In genomic region chr6:156795825-156796224, GRCh38 we compare ENCODE assay signal across 10 cellular contexts. TPM values are rescaled to one million over a fixed set of nuclear protein-coding genes. Genes with fewer than 3 reads are reported as not detected.
A peak's percentile ranks its signal among the peaks of the same experiment; 100 is the strongest.
DNase-seq lines count a peak whose midpoint lies in the region; ATAC-seq and TF ChIP-seq lines count a peak whose summit lies in the region.
"Had no signal": no experiment of that assay in that cellular context is flagged by ENCODE, and none has a peak within 500 bp of the region (broad histone marks: within the 10 kb centered on the region; RNA-seq: fewer than 3 reads in every experiment).

No MANE protein-coding gene starts in this region.

- H3K9me3 ChIP-seq in breast epithelium (no peaks in the 10 kb centered on the region), thyroid gland (no peaks in the 10 kb centered on the region)

- no peaks in the 10 kb centered on the region for H3F3A ChIP-seq in GM23338 (replicated peaks; ENCODE audit: low read depth)

- H3K9me2 ChIP-seq in GM23338 (ENCODE audit: insufficient read depth): no peaks in the 10 kb centered on the region

- H3K27ac ChIP-seq in GM23338 (ENCODE audit: low read depth) (peak overlapping the region; percentile 57; the same call in 1 of the 2 replicates), breast epithelium (no peak overlapping the region), thyroid gland (peak overlapping the region in 1 of 3 donors; percentile 37)

- H4K20me1 ChIP-seq in GM23338 (replicated peaks; ENCODE audit: insufficient read depth): peaks cover 38% of the 10 kb centered on the region

- peaks cover 5% of the 10 kb centered on the region; the same call in 2 of the 3 replicates for H3K36me3 Mint-ChIP-seq in GM23338 (ENCODE audit: low read depth)
- H3K36me3 Mint-ChIP-seq in mesothelial cell of epicardium: peaks cover 3% of the 10 kb centered on the region

- TF ChIP-seq POLR2A in breast epithelium (IDR thresholded peaks at IDR 0.05) (no peak), thyroid gland (IDR thresholded peaks at IDR 0.05) (no peak)

- POLR2A ChIA-PET in AG04449 (lab: Yijun Ruan, JAX): no interaction called here

- H3K9me3 Mint-ChIP-seq in GM23338 (no peaks in the 10 kb centered on the region; the same call in 2 of the 3 replicates), mesothelial cell of epicardium (no peaks in the 10 kb centered on the region)

- TF ChIP-seq CTCF in AG04449 (IDR thresholded peaks at IDR 0.05; ENCODE audit: insufficient read depth, low read length, missing control alignments) (no peak), GM23338 (conservative IDR thresholded peaks at IDR 0.05; ENCODE audit: low read depth in 2 of 2) (no peak), breast epithelium (IDR thresholded peaks at IDR 0.05) (no peak), mesothelial cell of epicardium (IDR thresholded peaks at IDR 0.05; ENCODE audit: unreplicated experiment) (no peak), thyroid gland (IDR thresholded peaks at IDR 0.05) (no peak)

- H3K4me2 ChIP-seq in GM23338: no peak overlapping the region

- CTCF ChIA-PET in AG04449 (lab: Yijun Ruan, JAX): no interaction called here

- WGBS in thyroid gland, 2 donors: 75 to 82% methylated on average over 9 of the region's 9 CpGs

- H3K4me3 Mint-ChIP-seq in GM23338 (no peak overlapping the region), mesothelial cell of epicardium (peak overlapping the region; percentile 34)

- H3K4me3 ChIP-seq in AG04449 (ENCODE audit: low read depth, low read length) (peak overlapping the region; percentile 29), GM23338 (no peak overlapping the region), breast epithelium (peak overlapping the region; percentile 20 to 47 (median 23)), thyroid gland (replicated peaks in 1 of 3) (no peak overlapping the region)

- peak; percentile 12; the same call in 1 of the 3 replicates for ATAC-seq in GM23338

- H3K27me3 ChIP-seq in GM23338 (ENCODE audit: insufficient read depth) (no peaks in the 10 kb centered on the region), breast epithelium (no peaks in the 10 kb centered on the region), thyroid gland (no peaks in the 10 kb centered on the region)

- peak overlapping the region; percentile 53; the same call in 1 of the 2 replicates for H3K27ac Mint-ChIP-seq in GM23338
- H3K27ac Mint-ChIP-seq in mesothelial cell of epicardium: peak overlapping the region; percentile 54

- H3K4me1 Mint-ChIP-seq in GM23338 (peaks cover 57% of the 10 kb centered on the region), mesothelial cell of epicardium (peaks cover 45% of the 10 kb centered on the region)

- peaks cover 100% of the 10 kb centered on the region for H3K79me2 ChIP-seq in GM23338 (replicated peaks; ENCODE audit: insufficient read depth)

- H2AFZ ChIP-seq in GM23338: no peak overlapping the region

- H3K36me3 ChIP-seq in GM23338 (ENCODE audit: insufficient read depth): no peaks in the 10 kb centered on the region
- no peaks in the 10 kb centered on the region for H3K36me3 ChIP-seq in breast epithelium
- no peaks in the 10 kb centered on the region for H3K36me3 ChIP-seq in thyroid gland

- DNase-seq in AG04449 (ENCODE audit: low read depth, low spot score) (no peak), GM23338 (ENCODE audit: low spot score) (no peak), breast epithelium (ENCODE audit: low spot score in 2 of 2) (no peak), mesothelial cell of epicardium (ENCODE audit: low spot score in 2 of 2, unreplicated experiment in 2 of 2) (no peak), thyroid gland (no peak), HUDEP-2 (lab: John Stamatoyannopoulos, UW; ENCODE audit: unreplicated experiment in 76 of 76) (no peak), OCI-M2 (lab: John Stamatoyannopoulos, UW; ENCODE audit: unreplicated experiment) (no peak)
- DNase-seq in stimulated activated naive CD4-positive, alpha-beta T cell (lab: John Stamatoyannopoulos, UW): no peak
- DNase-seq: activated gamma-delta T cell, Calu3 had no signal

- H3K4me1 ChIP-seq in GM23338 (ENCODE audit: insufficient read depth): peaks cover 42% of the 10 kb centered on the region
- H3K4me1 ChIP-seq in breast epithelium: peaks cover 0 to 20% of the 10 kb centered on the region in 2 donors
- H3K4me1 ChIP-seq in thyroid gland: peaks cover 38 to 57% of the 10 kb centered on the region in 2 donors

- H3K27me3 Mint-ChIP-seq in GM23338 (ENCODE audit: insufficient read depth, low read depth, poor library complexity) (peaks cover 15% of the 10 kb centered on the region), mesothelial cell of epicardium (ENCODE audit: low read depth) (no peaks in the 10 kb centered on the region)

- intact Hi-C loops in breast epithelium (cut with DNase I; ENCODE audit: low total_unique reads): no loop called here
- intact Hi-C loops in thyroid gland (cut with DNase I): no loop called here

TF ChIP-seq in GM23338, 12 proteins besides CTCF, POLR2A, EP300 and RAD21:
- TF ChIP-seq EZH2 (IDR thresholded peaks at IDR 0.05; ENCODE audit: low read depth, unreplicated experiment): no peak
- no peak for TF ChIP-seq EZH2phosphoT487 (IDR thresholded peaks at IDR 0.05; ENCODE audit: unreplicated experiment)
- TF ChIP-seq NANOG (IDR thresholded peaks at IDR 0.05; ENCODE audit: borderline replicate concordance): no peak
- TF ChIP-seq ETS1 (IDR thresholded peaks at IDR 0.05): no peak
- TF ChIP-seq CREB1 (CRISPR knock-in tag; IDR thresholded peaks at IDR 0.05; ENCODE audit: low read depth): no peak
- no peak for TF ChIP-seq ZNF114 (CRISPR knock-in tag; IDR thresholded peaks at IDR 0.05)
- TF ChIP-seq JUNB (IDR thresholded peaks at IDR 0.05; ENCODE audit: unreplicated experiment): no peak

RNA-seq across cellular contexts. Expression of gene ARID1B, which starts 18.6 kb away (rescaled TPM):
- 72.2 and 82.4 TPM in 2 replicates for total RNA-seq in GM23338 (2014; rRNA removed; shearing (Covaris generic))
- 53.3 and 59.3 TPM in 2 replicates for polyA plus RNA-seq in GM23338 (2016; fragmentation: Nextera tagmentation; extraction: Ambion mirVana)
- total RNA-seq in breast epithelium (100 to 1,000 TPM in 2 of 3 donors, 10 to 100 TPM in 1; 99.9 to 205 (median 131) TPM), mesothelial cell of epicardium (137 to 155 TPM (median 143 TPM) in 3 replicates), thyroid gland (100 to 1,000 TPM; 157 to 315 (median 206) TPM)

Comparison
In these comparisons a context has a peak if more than half of its experiments do, and no peak if none do; other contexts are left out.
1. H3K4me3 ChIP-seq: peak in AG04449 (single experiment) and breast epithelium (3 of 3); none in GM23338 (single experiment) and thyroid gland (0 of 3).